In the genomic region with DNA sequence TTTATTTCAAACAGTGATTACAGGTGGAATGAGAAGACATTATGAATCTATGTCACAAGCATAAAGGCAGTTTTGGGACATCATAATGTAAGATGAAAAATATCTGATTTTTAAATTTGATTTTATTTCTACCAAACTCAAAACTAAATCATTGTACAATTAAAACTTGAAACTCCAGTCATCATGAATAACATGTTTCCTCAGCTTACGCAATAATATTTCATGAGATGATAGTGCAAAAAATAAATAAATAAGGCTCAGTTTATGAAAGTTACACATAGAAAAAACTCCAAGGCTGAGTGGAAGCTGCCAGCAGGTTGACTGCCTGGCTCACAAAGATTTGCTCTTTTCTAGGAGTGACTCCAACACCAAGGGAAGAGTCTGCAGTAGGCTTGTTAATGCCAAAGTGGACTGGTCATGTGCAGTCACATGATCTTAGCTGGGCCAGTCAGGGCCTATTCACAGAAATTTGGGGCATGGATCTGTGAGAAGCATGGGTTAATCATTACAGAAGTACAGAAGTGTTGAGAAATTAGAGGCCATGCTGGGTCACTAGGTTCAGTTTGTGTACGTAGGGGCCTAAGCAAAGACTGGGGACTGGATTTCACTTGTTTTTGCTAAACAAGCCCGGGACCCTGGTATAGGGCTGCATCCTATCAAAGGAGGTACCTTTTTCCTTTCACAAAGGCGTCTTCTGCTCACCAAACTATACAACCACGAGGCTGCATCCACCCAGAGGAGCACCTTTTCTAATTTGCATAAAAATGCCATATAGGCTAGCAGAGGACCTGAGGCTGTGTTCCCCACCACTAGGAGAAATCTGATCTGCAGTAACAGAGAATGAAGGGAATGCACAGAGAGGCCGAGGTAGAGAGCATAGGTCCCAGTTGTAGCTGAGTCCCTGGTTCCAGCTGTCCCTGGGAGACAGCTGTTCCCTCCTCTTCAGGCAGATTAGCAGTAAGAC, we compare ENCODE assay signal across 17 cellular contexts. TPM values are rescaled to one million over a fixed set of nuclear protein-coding genes. Genes with fewer than 3 reads are reported as not detected.
DNase-seq lines count a peak whose midpoint lies in the region; ATAC-seq and TF ChIP-seq lines count a peak whose summit lies in the region.
"Had no signal": no experiment of that assay in that cellular context is flagged by ENCODE, and none has a peak within 500 bp of the region (broad histone marks: within the 10 kb centered on the region; RNA-seq: fewer than 3 reads in every experiment).

No MANE protein-coding gene starts in this region.

- H3K4me1 Mint-ChIP-seq in WTC11, result peaks cover 23% of the 10 kb centered on the region
- H3K4me1 Mint-ChIP-seq: activated CD4-positive, alpha-beta memory T cell treated with anti-CD3 and anti-CD28 coated beads, Interleukin-2, amount 10 ng/mL, durations not matched to agents 7 days and 5 days; naive thymus-derived CD4-positive, alpha-beta T cell; T-helper 17 cell had no signal

- H3K4me1 ChIP-seq in PC-9 (replicated peaks; ENCODE audit: insufficient read depth), result peaks cover 8% of the 10 kb centered on the region
- H3K4me1 ChIP-seq: gastrocnemius medialis had no signal

- no peaks in the 10 kb centered on the region for H4K20me1 ChIP-seq in PC-9 (ENCODE audit: insufficient read depth)

- H3K27me3 ChIP-seq in PC-9 (ENCODE audit: insufficient read depth, low read depth), result no peaks in the 10 kb centered on the region
- H3K27me3 ChIP-seq: gastrocnemius medialis had no signal

- peak; percentile 44 for DNase-seq in NCI-H510A treated with DMSO at 0.1 percent for 48 hours (lab: John Stamatoyannopoulos, UW)
- DNase-seq in NCI-H510A (lab: John Stamatoyannopoulos, UW), result no peak
- no peak for DNase-seq in WTC11 (ENCODE audit: low spot score)
- DNase-seq in kidney tubule cell (ENCODE audit: low spot score), result peak; percentile 85
- DNase-seq in sciatic nerve (ENCODE audit: low spot score), result no peak
- no peak for DNase-seq in 8988T
- DNase-seq in PC-9, result no peak
- no peak for DNase-seq in activated CD4-positive, alpha-beta T cell treated with anti-CD3 and anti-CD28 coated beads, Interleukin-2, amount 50 U/mL, for 48 hours
- DNase-seq: activated CD4-positive, alpha-beta memory T cell treated with anti-CD3 and anti-CD28 coated beads, Interleukin-2, amount 10 ng/mL, durations not matched to agents 7 days and 5 days; activated naive CD4-positive, alpha-beta T cell treated with anti-CD3 and anti-CD28 coated beads, Interleukin-2, amount 50 U/mL, for 16 hours; activated T-cell treated with anti-CD3 and anti-CD28 coated beads, Interleukin-2, amount 50 U/mL, for 24 hours; gastrocnemius medialis; naive thymus-derived CD4-positive, alpha-beta T cell; NCI-H1436 treated with DMSO at 0.1 percent for 48 hours; T-helper 17 cell; WERI-Rb-1 had no signal

- no peaks in the 10 kb centered on the region for H3K9me2 ChIP-seq in PC-9 (ENCODE audit: insufficient read depth)

- POLR2A ChIA-PET in WTC11 (lab: Charles Lee) (no interaction called here), PC-9 (lab: Charles Lee; ENCODE audit: unreplicated experiment) (no interaction called here)

- no peaks in the 10 kb centered on the region for H3K79me2 ChIP-seq in PC-9 (ENCODE audit: low read depth)

- CTCF ChIA-PET in WTC11 (lab: Charles Lee), result interaction anchor here (0.8 to 1.2 kb wide), 2 partner anchors 62 to 63 kb away, joined by 3 read pairs; no protein-coding TSS in a partner anchor
- CTCF ChIA-PET in PC-9 (lab: Charles Lee), result no interaction called here

- no peaks in the 10 kb centered on the region for H3K9me3 Mint-ChIP-seq in WTC11
- H3K9me3 Mint-ChIP-seq: activated CD4-positive, alpha-beta memory T cell treated with anti-CD3 and anti-CD28 coated beads, Interleukin-2, amount 10 ng/mL, durations not matched to agents 7 days and 5 days; activated T-cell treated with anti-CD3 and anti-CD28 coated beads, Interleukin-2, amount 50 U/mL, for 24 hours had no signal

- no peaks in the 10 kb centered on the region for H3K36me3 ChIP-seq in PC-9 (ENCODE audit: low read depth)
- H3K36me3 ChIP-seq: gastrocnemius medialis, WERI-Rb-1 had no signal

- no TSS peak for BruUV-seq in PC-9 (replicated peaks; lab: Mats Ljungman, UMichigan)

- TF ChIP-seq CTCF in WTC11 (IDR thresholded peaks at IDR 0.05), result no peak
- TF ChIP-seq CTCF in PC-9 (conservative IDR thresholded peaks at IDR 0.05), result no peak

- no peak overlapping the region for H3K4me3 ChIP-seq in PC-9
- H3K4me3 ChIP-seq: gastrocnemius medialis had no signal

- peaks cover 9% of the 10 kb centered on the region; the same call in 1 of the 2 replicates for H3K27me3 Mint-ChIP-seq in WTC11 (ENCODE audit: low read depth)
- H3K27me3 Mint-ChIP-seq: activated CD4-positive, alpha-beta memory T cell treated with anti-CD3 and anti-CD28 coated beads, Interleukin-2, amount 10 ng/mL, durations not matched to agents 7 days and 5 days; activated T-cell treated with anti-CD3 and anti-CD28 coated beads, Interleukin-2, amount 50 U/mL, for 24 hours had no signal

- ATAC-seq in WTC11 (peak; percentile 96), sciatic nerve (peak; percentile 13)
- ATAC-seq: gastrocnemius medialis; naive thymus-derived CD4-positive, alpha-beta T cell; T-helper 17 cell had no signal

- no peak overlapping the region for H3K27ac Mint-ChIP-seq in WTC11
- H3K27ac Mint-ChIP-seq: activated CD4-positive, alpha-beta memory T cell treated with anti-CD3 and anti-CD28 coated beads, Interleukin-2, amount 10 ng/mL, durations not matched to agents 7 days and 5 days; activated T-cell treated with anti-CD3 and anti-CD28 coated beads, Interleukin-2, amount 50 U/mL, for 24 hours; naive thymus-derived CD4-positive, alpha-beta T cell; T-helper 17 cell had no signal

- H3K9me3 ChIP-seq in PC-9 (ENCODE audit: insufficient read depth, low read depth), result no peaks in the 10 kb centered on the region
- H3K9me3 ChIP-seq: gastrocnemius medialis had no signal

- H3K4me3 Mint-ChIP-seq in WTC11, result no peak overlapping the region
- H3K4me3 Mint-ChIP-seq: activated CD4-positive, alpha-beta memory T cell treated with anti-CD3 and anti-CD28 coated beads, Interleukin-2, amount 10 ng/mL, durations not matched to agents 7 days and 5 days; activated T-cell treated with anti-CD3 and anti-CD28 coated beads, Interleukin-2, amount 50 U/mL, for 24 hours; naive thymus-derived CD4-positive, alpha-beta T cell; T-helper 17 cell had no signal

- H3K27ac ChIP-seq in PC-9, result no peak overlapping the region
- H3K27ac ChIP-seq: gastrocnemius medialis, WERI-Rb-1 had no signal

- H3K4me2 ChIP-seq in PC-9, result no peak overlapping the region

- intact Hi-C loops in sciatic nerve (cut with DNase I) (no loop called here), PC-9 (cut with micrococcal nuclease; ENCODE audit: unreplicated experiment) (no loop called here)

- no peaks in the 10 kb centered on the region for H3F3A ChIP-seq in PC-9 (ENCODE audit: insufficient read depth, low read depth)

- H2AFZ ChIP-seq in PC-9, result no peak overlapping the region

- no peaks in the 10 kb centered on the region for H3K36me3 Mint-ChIP-seq in WTC11
- H3K36me3 Mint-ChIP-seq: naive thymus-derived CD4-positive, alpha-beta T cell had no signal

TF ChIP-seq in WTC11, 78 proteins besides CTCF, POLR2A, EP300 and RAD21:
- peak; percentile 52; the same call in 1 of the 2 replicates for TF ChIP-seq GABPB1 (CRISPR knock-in tag; IDR thresholded peaks at IDR 0.05)
- TF ChIP-seq USF2 (CRISPR knock-in tag; IDR thresholded peaks at IDR 0.05), result peak; percentile 61
- TF ChIP-seq, protein P1, sequence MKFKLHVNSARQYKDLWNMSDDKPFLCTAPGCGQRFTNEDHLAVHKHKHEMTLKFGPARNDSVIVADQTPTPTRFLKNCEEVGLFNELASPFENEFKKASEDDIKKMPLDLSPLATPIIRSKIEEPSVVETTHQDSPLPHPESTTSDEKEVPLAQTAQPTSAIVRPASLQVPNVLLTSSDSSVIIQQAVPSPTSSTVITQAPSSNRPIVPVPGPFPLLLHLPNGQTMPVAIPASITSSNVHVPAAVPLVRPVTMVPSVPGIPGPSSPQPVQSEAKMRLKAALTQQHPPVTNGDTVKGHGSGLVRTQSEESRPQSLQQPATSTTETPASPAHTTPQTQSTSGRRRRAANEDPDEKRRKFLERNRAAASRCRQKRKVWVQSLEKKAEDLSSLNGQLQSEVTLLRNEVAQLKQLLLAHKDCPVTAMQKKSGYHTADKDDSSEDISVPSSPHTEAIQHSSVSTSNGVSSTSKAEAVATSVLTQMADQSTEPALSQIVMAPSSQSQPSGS (CRISPR knock-in tag; IDR thresholded peaks at IDR 0.05; ENCODE audit: borderline replicate concordance, low read depth), result no peak

RNA-seq across cellular contexts. Expression of gene ABCA4, which starts 4.9 kb away (rescaled TPM):
- total RNA-seq in WTC11 (2021), result 0.09 to 0.21 TPM (median 0.16 TPM) in 3 replicates
- total RNA-seq in sciatic nerve, result 0.40 TPM
- 20.0 and 20.8 TPM in 2 replicates for total RNA-seq in PC-9 (2021)
- total RNA-seq: A172; activated CD4-positive, alpha-beta memory T cell treated with anti-CD3 and anti-CD28 coated beads, Interleukin-2, amount 10 ng/mL, durations not matched to agents 7 days and 5 days; gastrocnemius medialis; naive thymus-derived CD4-positive, alpha-beta T cell; T-helper 17 cell had no signal

Comparison
In these comparisons a context has a peak if more than half of its experiments do, and no peak if none do; other contexts are left out.
1. DNase-seq: peak in NCI-H510A treated with DMSO at 0.1 percent for 48 hours (single experiment) and kidney tubule cell (single experiment); none in NCI-H510A (single experiment), WTC11 (single experiment), sciatic nerve (single experiment), 8988T (single experiment), PC-9 (0 of 2) and activated CD4-positive, alpha-beta T cell treated with anti-CD3 and anti-CD28 coated beads, Interleukin-2, amount 50 U/mL, for 48 hours (0 of 2).
2. RNA of gene ABCA4, which starts 4.9 kb away (total RNA-seq): 20.0 to 20.8 TPM in PC-9; 0.40 TPM in sciatic nerve (single experiment) and 0.09 to 0.21 TPM in WTC11; every median in the first group is over 10 times any median in the second.